8 cellular contexts compared by ENCODE assay signal in the genomic region with DNA sequence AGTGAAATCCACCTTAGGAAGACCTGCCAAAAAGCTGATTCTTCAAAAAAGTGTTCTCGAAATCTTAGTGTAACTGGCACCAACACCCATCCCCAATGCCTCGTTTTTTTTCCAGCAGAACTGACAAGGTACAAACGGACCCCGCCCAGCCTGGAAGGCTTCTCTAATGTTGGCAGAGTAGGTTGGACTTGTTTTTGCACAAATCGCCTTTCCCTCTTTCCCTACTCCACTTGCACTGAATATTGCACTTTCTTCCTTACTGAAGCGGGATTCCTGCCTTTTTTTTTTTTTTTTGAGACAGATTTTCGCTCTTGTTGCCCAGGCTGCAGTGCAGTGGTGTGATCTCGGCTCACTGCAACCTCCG. TPM values are rescaled to one million over a fixed set of nuclear protein-coding genes. Genes with fewer than 3 reads are reported as not detected.
DNase-seq lines count a peak whose midpoint lies in the region; TF ChIP-seq lines count a peak whose summit lies in the region.

No MANE protein-coding gene starts in this region.

- no CpG with 5 or more reads among the region's 9 CpGs for WGBS in iPS DF 6.9 (ENCODE audit: insufficient coverage, insufficient read length)
- WGBS in sigmoid colon, 2 donors = 2 to 8% methylated on average over 9 of the region's 9 CpGs

- no peaks in the 10 kb centered on the region; the same call in 1 of the 2 replicates for H3K4me1 ChIP-seq in iPS DF 6.9 (ENCODE audit: control insufficient read depth, insufficient read depth, low read length)
- peaks cover 0 to 43% (median 30%) of the 10 kb centered on the region in 4 donors for H3K4me1 ChIP-seq in sigmoid colon

- no peaks in the 10 kb centered on the region; the same call in 1 of the 2 replicates for H3K36me3 ChIP-seq in iPS DF 6.9 (ENCODE audit: control insufficient read depth, insufficient read depth, low read length)
- H3K36me3 ChIP-seq in sigmoid colon = peaks cover 0 to 6% (median 0%) of the 10 kb centered on the region in 4 donors

- no peak for TF ChIP-seq POLR2A in sigmoid colon (IDR thresholded peaks at IDR 0.05)

- H3K4me3 ChIP-seq in Jurkat, Clone E6-1 (ENCODE audit: low read length) = peak overlapping the region; percentile 98
- H3K4me3 ChIP-seq in iPS DF 6.9 (ENCODE audit: low read length) = peak overlapping the region; percentile 73; the same call in 1 of the 2 replicates
- H3K4me3 ChIP-seq in sigmoid colon = peak overlapping the region; percentile 70 to 79 (median 72)

- DNase-seq in NCI-H748 (lab: John Stamatoyannopoulos, UW; ENCODE audit: unreplicated experiment) = peak; percentile 10
- DNase-seq in NCI-H748 treated with DMSO at 0.1 percent for 48 hours (lab: John Stamatoyannopoulos, UW) = no peak
- peak; percentile 11 for DNase-seq in Jurkat, Clone E6-1 (ENCODE audit: low read depth, low spot score)
- DNase-seq in iPS DF 6.9 (ENCODE audit: low read depth, low spot score) = no peak
- no peak for DNase-seq in sigmoid colon
- no peak for DNase-seq in COLO829 (ENCODE audit: low spot score)
- DNase-seq in NCI-H2081 treated with DMSO at 0.1 percent for 48 hours (lab: John Stamatoyannopoulos, UW) = no peak

- TF ChIP-seq EP300 in sigmoid colon (IDR thresholded peaks at IDR 0.05) = no peak

- H3K27me3 ChIP-seq in iPS DF 6.9 (ENCODE audit: control insufficient read depth, insufficient read depth, low read length) (no peaks in the 10 kb centered on the region), sigmoid colon (no peaks in the 10 kb centered on the region)

- no peak for TF ChIP-seq CTCF in sigmoid colon (IDR thresholded peaks at IDR 0.05)

- H3K9me3 ChIP-seq in iPS DF 6.9 (ENCODE audit: control insufficient read depth, insufficient read depth, low read length) = no peaks in the 10 kb centered on the region
- H3K9me3 ChIP-seq in sigmoid colon = no peaks in the 10 kb centered on the region

- intact Hi-C loops in sigmoid colon (cut with DNase I) = loop anchor here (1.0 to 2.0 kb wide), 3 partner anchors 29 to 179 kb away; partner anchors contain the start of genes COX17, POGLUT1 and TMEM39A

- H3K27ac ChIP-seq in angular gyrus (ENCODE audit: low read depth, low read length) (peak overlapping the region; percentile 54), iPS DF 6.9 (ENCODE audit: low read length) (no peak overlapping the region), sigmoid colon (peak overlapping the region; percentile 90 to 94 (median 92))

RNA-seq across cellular contexts. Expression of gene TIMMDC1, which starts 0.5 kb away (rescaled TPM):
- 128 TPM for polyA plus RNA-seq in Jurkat, Clone E6-1 (2012; ENCODE audit: insufficient read depth, insufficient read length)
- 10 to 100 TPM; 37.6 to 59.6 (median 53.1) TPM for total RNA-seq in sigmoid colon
- polyA plus RNA-seq in sigmoid colon = 10 to 100 TPM; 51.7 to 77.2 (median 63.8) TPM

RNA-seq across cellular contexts. Expression of gene POGLUT1, which starts 29.0 kb away (rescaled TPM):
- polyA plus RNA-seq in Jurkat, Clone E6-1 (2012; ENCODE audit: insufficient read depth, insufficient read length) = 13.3 TPM
- total RNA-seq in sigmoid colon = 10 to 100 TPM; 10.0 to 14.1 (median 11.4) TPM
- polyA plus RNA-seq in sigmoid colon = 1 to 10 TPM; 2.4 to 8.3 (median 3.7) TPM

RNA-seq across cellular contexts. Expression of gene TMEM39A, which starts 34.4 kb away (rescaled TPM):
- 29.3 TPM for polyA plus RNA-seq in Jurkat, Clone E6-1 (2012; ENCODE audit: insufficient read depth, insufficient read length)
- total RNA-seq in sigmoid colon = 10 to 100 TPM; 14.8 to 48.5 (median 20.1) TPM
- 1 to 10 TPM; 1.4 to 9.4 (median 6.0) TPM for polyA plus RNA-seq in sigmoid colon

Comparison
In these comparisons a context has a peak if more than half of its experiments do, and no peak if none do; other contexts are left out.
1. DNase-seq: peak in NCI-H748 (single experiment) and Jurkat, Clone E6-1 (single experiment); none in NCI-H748 treated with DMSO at 0.1 percent for 48 hours (single experiment), iPS DF 6.9 (single experiment), sigmoid colon (single experiment), COLO829 (single experiment) and NCI-H2081 treated with DMSO at 0.1 percent for 48 hours (single experiment).
2. Peak in every context shown above with its lines, with median percentiles within 50 percentile points of each other: H3K4me3 ChIP-seq.